ENCODE assay signal across 1 cellular context in the genomic region with DNA sequence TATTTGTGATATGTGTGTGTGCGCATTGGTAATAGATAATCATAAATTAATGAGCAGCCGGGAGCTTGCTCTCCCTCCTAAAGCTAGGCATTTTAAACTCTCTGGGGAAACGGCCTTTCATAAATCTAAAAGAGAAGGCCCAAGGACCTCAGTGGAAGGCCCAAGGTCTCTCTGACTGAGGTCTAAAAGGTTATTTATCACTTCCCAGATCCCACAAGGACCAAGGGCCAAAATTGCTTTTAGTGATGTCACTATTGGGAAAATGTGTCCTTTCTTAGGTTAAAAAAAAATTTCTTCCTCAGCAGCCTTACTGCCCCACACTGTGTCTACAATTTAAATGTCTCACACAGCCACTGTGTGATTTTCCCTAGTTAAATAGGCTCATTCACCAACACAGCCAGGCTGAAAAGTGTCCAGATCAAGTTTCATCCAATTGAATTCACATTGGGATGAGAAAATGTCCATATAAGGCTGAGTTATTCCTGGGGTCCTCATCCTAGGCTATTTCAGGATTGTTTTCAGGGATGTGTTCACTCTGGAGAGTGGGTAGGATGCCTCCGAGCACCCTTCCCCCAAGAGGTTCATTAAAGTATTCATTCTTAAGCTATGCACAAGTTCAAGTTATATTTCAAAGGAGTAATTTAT.
TF ChIP-seq lines count a peak whose summit lies in the region.

No MANE protein-coding gene starts in this region.

TF ChIP-seq in SK-N-SH treated with all-trans-retinoic acid at 6 μM for 48 hours, 23 proteins besides CTCF, POLR2A, EP300 and RAD21 (continued from another document):
- TF ChIP-seq, protein P1, sequence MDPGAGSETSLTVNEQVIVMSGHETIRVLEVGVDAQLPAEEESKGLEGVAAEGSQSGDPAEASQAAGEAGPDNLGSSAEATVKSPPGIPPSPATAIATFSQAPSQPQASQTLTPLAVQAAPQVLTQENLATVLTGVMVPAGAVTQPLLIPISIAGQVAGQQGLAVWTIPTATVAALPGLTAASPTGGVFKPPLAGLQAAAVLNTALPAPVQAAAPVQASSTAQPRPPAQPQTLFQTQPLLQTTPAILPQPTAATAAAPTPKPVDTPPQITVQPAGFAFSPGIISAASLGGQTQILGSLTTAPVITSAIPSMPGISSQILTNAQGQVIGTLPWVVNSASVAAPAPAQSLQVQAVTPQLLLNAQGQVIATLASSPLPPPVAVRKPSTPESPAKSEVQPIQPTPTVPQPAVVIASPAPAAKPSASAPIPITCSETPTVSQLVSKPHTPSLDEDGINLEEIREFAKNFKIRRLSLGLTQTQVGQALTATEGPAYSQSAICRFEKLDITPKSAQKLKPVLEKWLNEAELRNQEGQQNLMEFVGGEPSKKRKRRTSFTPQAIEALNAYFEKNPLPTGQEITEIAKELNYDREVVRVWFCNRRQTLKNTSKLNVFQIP (CRISPR knock-in tag; IDR thresholded peaks at IDR 0.05; ENCODE audit: borderline replicate concordance, low read depth) = no peak
- TF ChIP-seq ZC3H10 (CRISPR knock-in tag; IDR thresholded peaks at IDR 0.05) = no peak
- TF ChIP-seq GLIS3 (CRISPR knock-in tag; IDR thresholded peaks at IDR 0.05) = no peak
- TF ChIP-seq ZNF8 (CRISPR knock-in tag; IDR thresholded peaks at IDR 0.05) = no peak
- no peak for TF ChIP-seq ARNTL (CRISPR knock-in tag; IDR thresholded peaks at IDR 0.05; ENCODE audit: borderline replicate concordance, low read depth)
